10 cellular contexts compared by ENCODE assay signal in genomic region chr10:76970795-76971519, GRCh38.
"Had no signal": no experiment of that assay in that cellular context is flagged by ENCODE, and none has a peak within 500 bp of the region (broad histone marks: within the 10 kb centered on the region; RNA-seq: fewer than 3 reads in every experiment).

No MANE protein-coding gene starts in this region.

- H3K27me3 ChIP-seq: ovary, uterus had no signal

- H3K4me3 ChIP-seq: ovary, uterus had no signal

- ATAC-seq: activated naive CD8-positive, alpha-beta T cell treated with anti-CD3 and anti-CD28 coated beads, Interleukin-2, amount 50 U/mL, for 24 hours; stimulated activated memory B cell treated with anti-CD40 and anti-IgM and Interleukin-4, amounts not matched to agents 10 μg/mL and 1 μg/mL and 100 μg/mL, for 72 hours had no signal

- H3K27ac ChIP-seq: ovary had no signal

- H3K36me3 Mint-ChIP-seq: stimulated activated memory B cell treated with anti-CD40 and anti-IgM and Interleukin-4, amounts not matched to agents 10 μg/mL and 1 μg/mL and 100 μg/mL, for 72 hours had no signal

- FAIRE-seq: astrocyte had no signal

- H3K4me1 Mint-ChIP-seq: activated naive CD8-positive, alpha-beta T cell treated with anti-CD3 and anti-CD28 coated beads, Interleukin-2, amount 50 U/mL, for 24 hours; stimulated activated memory B cell treated with anti-CD40 and anti-IgM and Interleukin-4, amounts not matched to agents 10 μg/mL and 1 μg/mL and 100 μg/mL, for 72 hours had no signal

- H3K9me3 Mint-ChIP-seq: activated naive CD8-positive, alpha-beta T cell treated with anti-CD3 and anti-CD28 coated beads, Interleukin-2, amount 50 U/mL, for 24 hours; endodermal cell; stimulated activated memory B cell treated with anti-CD40 and anti-IgM and Interleukin-4, amounts not matched to agents 10 μg/mL and 1 μg/mL and 100 μg/mL, for 72 hours had no signal

- H3K4me3 Mint-ChIP-seq: activated naive CD8-positive, alpha-beta T cell treated with anti-CD3 and anti-CD28 coated beads, Interleukin-2, amount 50 U/mL, for 24 hours; endodermal cell; stimulated activated memory B cell treated with anti-CD40 and anti-IgM and Interleukin-4, amounts not matched to agents 10 μg/mL and 1 μg/mL and 100 μg/mL, for 72 hours had no signal

- H3K27me3 Mint-ChIP-seq: stimulated activated memory B cell treated with anti-CD40 and anti-IgM and Interleukin-4, amounts not matched to agents 10 μg/mL and 1 μg/mL and 100 μg/mL, for 72 hours had no signal

- DNase-seq: activated CD4-positive, alpha-beta T cell treated with anti-CD3 and anti-CD28 coated beads, Interleukin-2, amount 50 U/mL, for 1 hour; activated naive CD4-positive, alpha-beta T cell treated with Interleukin-2 at 50 U/mL for 16 hours; activated naive CD8-positive, alpha-beta T cell treated with anti-CD3 and anti-CD28 coated beads, Interleukin-2, amount 50 U/mL, for 24 hours; endodermal cell; mesendoderm; ovary; stimulated activated CD4-positive, alpha-beta T cell treated with anti-CD3 and anti-CD28 coated beads, Interleukin-2, amount 100 ng/mL, for 48 hours; uterus had no signal

- H3K9me3 ChIP-seq: ovary, uterus had no signal

- H3K27ac Mint-ChIP-seq: activated naive CD8-positive, alpha-beta T cell treated with anti-CD3 and anti-CD28 coated beads, Interleukin-2, amount 50 U/mL, for 24 hours; endodermal cell; stimulated activated memory B cell treated with anti-CD40 and anti-IgM and Interleukin-4, amounts not matched to agents 10 μg/mL and 1 μg/mL and 100 μg/mL, for 72 hours had no signal

- H3K36me3 ChIP-seq: ovary, uterus had no signal
